ENCODE assay signal across 8 cellular contexts in genomic region chr15:63157891-63158431, GRCh38. TPM values are rescaled to one million over a fixed set of nuclear protein-coding genes. Genes with fewer than 3 reads are reported as not detected.
A peak's percentile ranks its signal among the peaks of the same experiment; 100 is the strongest.
DNase-seq lines count a peak whose midpoint lies in the region; ATAC-seq and TF ChIP-seq lines count a peak whose summit lies in the region.

No MANE protein-coding gene starts in this region.

- no peak for TF ChIP-seq EP300 in gastroesophageal sphincter (IDR thresholded peaks at IDR 0.05)

- intact Hi-C loops in activated T-helper 2 cell treated with anti-CD3 and anti-CD28 coated beads, Interferon-gamma antibody, Interleukin-2, Interleukin-4, amounts not matched to agents 10 μg/mL and 5 μg/mL and 100 μg/mL, durations not matched to agents 14 hours and 24 hours and 36 hours (cut with micrococcal nuclease): loop anchor here (1.0 to 10.0 kb wide), 7 partner anchors 19 to 247 kb away; partner anchors contain the start of gene RAB8B

- peak overlapping the region; percentile 85 for H2AFZ ChIP-seq in MM.1S (ENCODE audit: low read length)
- peak overlapping the region; percentile 53 for H2AFZ ChIP-seq in neuron (ENCODE audit: low read depth, low read length)

- peaks cover 17% of the 10 kb centered on the region for H3K79me2 ChIP-seq in MM.1S (ENCODE audit: low read length)

- H3K9ac ChIP-seq in MM.1S (ENCODE audit: low read length): peak overlapping the region; percentile 80; the same call in 1 of the 2 replicates

- H3K4me2 ChIP-seq in MM.1S (ENCODE audit: low read depth, low read length): peak overlapping the region; percentile 79

- H3K27ac Mint-ChIP-seq in activated T-helper 2 cell treated with anti-CD3 and anti-CD28 coated beads, Interferon-gamma antibody, Interleukin-2, Interleukin-4, amounts not matched to agents 10 μg/mL and 5 μg/mL and 100 μg/mL, durations not matched to agents 14 hours and 24 hours and 36 hours: peak overlapping the region; percentile 88

- 1 to 10% methylated on average over 17 to 18 of the region's 18 CpGs for WGBS in gastroesophageal sphincter (ENCODE audit: low coverage in 1 of 2), 2 donors

- peaks cover 27% of the 10 kb centered on the region for H3K36me3 Mint-ChIP-seq in activated T-helper 2 cell treated with anti-CD3 and anti-CD28 coated beads, Interferon-gamma antibody, Interleukin-2, Interleukin-4, amounts not matched to agents 10 μg/mL and 5 μg/mL and 100 μg/mL, durations not matched to agents 14 hours and 24 hours and 36 hours (ENCODE audit: low read depth)

- peak overlapping the region; percentile 82; the same call in 1 of the 2 replicates for H3K27ac ChIP-seq in MM.1S (ENCODE audit: low read length)
- H3K27ac ChIP-seq in gastroesophageal sphincter: peak overlapping the region; percentile 84 to 97 (median 94)

- peak overlapping the region; percentile 82 for H3K4me3 Mint-ChIP-seq in activated T-helper 2 cell treated with anti-CD3 and anti-CD28 coated beads, Interferon-gamma antibody, Interleukin-2, Interleukin-4, amounts not matched to agents 10 μg/mL and 5 μg/mL and 100 μg/mL, durations not matched to agents 14 hours and 24 hours and 36 hours (ENCODE audit: low read depth)

- no peaks in the 10 kb centered on the region for H3K9me3 ChIP-seq in MM.1S (replicated peaks; ENCODE audit: insufficient read depth, low read length)
- no peaks in the 10 kb centered on the region for H3K9me3 ChIP-seq in gastroesophageal sphincter
- no peaks in the 10 kb centered on the region for H3K9me3 ChIP-seq in neuron (ENCODE audit: low read length)

- H3K36me3 ChIP-seq in MM.1S (replicated peaks; ENCODE audit: insufficient read depth, low read length) (no peaks in the 10 kb centered on the region; the same call in 1 of the 2 replicates), gastroesophageal sphincter (peaks cover 0 to 26% of the 10 kb centered on the region in 2 donors), neuron (ENCODE audit: insufficient read depth, low read length) (peaks cover 23% of the 10 kb centered on the region)

- H3K9me3 Mint-ChIP-seq in activated T-helper 2 cell treated with anti-CD3 and anti-CD28 coated beads, Interferon-gamma antibody, Interleukin-2, Interleukin-4, amounts not matched to agents 10 μg/mL and 5 μg/mL and 100 μg/mL, durations not matched to agents 14 hours and 24 hours and 36 hours: no peaks in the 10 kb centered on the region

- ATAC-seq in GM21723 (IDR thresholded peaks at IDR 0.05; ENCODE audit: unreplicated experiment): peak; percentile 34
- ATAC-seq in gastroesophageal sphincter: peak; percentile 67

- H4K20me1 ChIP-seq in MM.1S (ENCODE audit: insufficient read depth, low read length): no peaks in the 10 kb centered on the region

- no peaks in the 10 kb centered on the region for H3K9me2 ChIP-seq in MM.1S (replicated peaks; ENCODE audit: insufficient read depth, low read length)

- no peak for TF ChIP-seq CTCF in MM.1S (IDR thresholded peaks at IDR 0.05; ENCODE audit: low read length)
- peak in 2 of 4 experiments; percentile 8 to 29 for TF ChIP-seq CTCF in gastroesophageal sphincter (IDR thresholded peaks at IDR 0.05)

- H3K4me1 Mint-ChIP-seq in activated T-helper 2 cell treated with anti-CD3 and anti-CD28 coated beads, Interferon-gamma antibody, Interleukin-2, Interleukin-4, amounts not matched to agents 10 μg/mL and 5 μg/mL and 100 μg/mL, durations not matched to agents 14 hours and 24 hours and 36 hours (ENCODE audit: low read depth): peaks cover 14% of the 10 kb centered on the region

- peaks cover 20% of the 10 kb centered on the region for H3F3A ChIP-seq in MM.1S (ENCODE audit: insufficient read depth, low read length)

- H3K4me3 ChIP-seq in MM.1S (ENCODE audit: low read length) (peak overlapping the region; percentile 80), gastroesophageal sphincter (peak overlapping the region; percentile 73 to 75), neuron (ENCODE audit: low read length) (peak overlapping the region; percentile 61)

- no peaks in the 10 kb centered on the region for H3K27me3 ChIP-seq in MM.1S (replicated peaks; ENCODE audit: insufficient read depth, low read length)
- no peaks in the 10 kb centered on the region for H3K27me3 ChIP-seq in gastroesophageal sphincter
- H3K27me3 ChIP-seq in neuron (ENCODE audit: insufficient read depth, low read length): no peaks in the 10 kb centered on the region

- H3K4me1 ChIP-seq in MM.1S (ENCODE audit: low read length) (0 out of 2 replicates have a peak, but pooled peaks cover 5% of the 10 kb centered on the region), gastroesophageal sphincter (peaks cover 0 to 34% (median 0%) of the 10 kb centered on the region in 3 donors), neuron (ENCODE audit: insufficient read depth, low read length) (peaks cover 9% of the 10 kb centered on the region)

- TF ChIP-seq POLR2A in gastroesophageal sphincter (IDR thresholded peaks at IDR 0.05): no peak

- no peaks in the 10 kb centered on the region for H3K27me3 Mint-ChIP-seq in activated T-helper 2 cell treated with anti-CD3 and anti-CD28 coated beads, Interferon-gamma antibody, Interleukin-2, Interleukin-4, amounts not matched to agents 10 μg/mL and 5 μg/mL and 100 μg/mL, durations not matched to agents 14 hours and 24 hours and 36 hours (ENCODE audit: low read depth)

- DNase-seq in NCI-H2196 (lab: John Stamatoyannopoulos, UW; ENCODE audit: unreplicated experiment): peak; percentile 7
- DNase-seq in NCI-H2196 treated with DMSO at 0.1 percent for 48 hours (lab: John Stamatoyannopoulos, UW; ENCODE audit: unreplicated experiment): no peak
- DNase-seq in MM.1S: peak; percentile 59
- no peak for DNase-seq in activated T-helper 2 cell treated with anti-CD3 and anti-CD28 coated beads, Interferon-gamma antibody, Interleukin-2, Interleukin-4, amounts not matched to agents 10 μg/mL and 5 μg/mL and 100 μg/mL, durations not matched to agents 14 hours and 24 hours and 36 hours (ENCODE audit: low spot score)
- no peak for DNase-seq in effector CD8-positive, alpha-beta T cell (lab: John Stamatoyannopoulos, UW)

RNA-seq across cellular contexts. Expression of gene RPS27L, which starts 0.7 kb away (rescaled TPM):
- total RNA-seq in activated T-helper 2 cell treated with anti-CD3 and anti-CD28 coated beads, Interferon-gamma antibody, Interleukin-2, Interleukin-4, amounts not matched to agents 10 μg/mL and 5 μg/mL and 100 μg/mL, durations not matched to agents 14 hours and 24 hours and 36 hours: 164 and 167 TPM in 2 replicates
- 100 to 1,000 TPM in 3 of 4 donors, 10 to 100 TPM in 1; 85.1 to 118 (median 106) TPM for total RNA-seq in gastroesophageal sphincter

RNA-seq across cellular contexts. Expression of gene RAB8B, which starts 31.4 kb away (rescaled TPM):
- 214 TPM in 2 replicates for total RNA-seq in activated T-helper 2 cell treated with anti-CD3 and anti-CD28 coated beads, Interferon-gamma antibody, Interleukin-2, Interleukin-4, amounts not matched to agents 10 μg/mL and 5 μg/mL and 100 μg/mL, durations not matched to agents 14 hours and 24 hours and 36 hours
- 10 to 100 TPM; 26.1 to 48.1 (median 33.0) TPM for total RNA-seq in gastroesophageal sphincter

RNA-seq across cellular contexts. Expression of gene LACTB, which starts 36.3 kb away (rescaled TPM):
- total RNA-seq in activated T-helper 2 cell treated with anti-CD3 and anti-CD28 coated beads, Interferon-gamma antibody, Interleukin-2, Interleukin-4, amounts not matched to agents 10 μg/mL and 5 μg/mL and 100 μg/mL, durations not matched to agents 14 hours and 24 hours and 36 hours: 23.6 and 23.8 TPM in 2 replicates
- total RNA-seq in gastroesophageal sphincter: 10 to 100 TPM; 15.6 to 20.8 (median 17.3) TPM

Comparison
In these comparisons a context has a peak if more than half of its experiments do, and no peak if none do; other contexts are left out.
1. DNase-seq: peak in NCI-H2196 (single experiment) and MM.1S (single experiment); none in NCI-H2196 treated with DMSO at 0.1 percent for 48 hours (single experiment), activated T-helper 2 cell treated with anti-CD3 and anti-CD28 coated beads, Interferon-gamma antibody, Interleukin-2, Interleukin-4, amounts not matched to agents 10 μg/mL and 5 μg/mL and 100 μg/mL, durations not matched to agents 14 hours and 24 hours and 36 hours (single experiment) and effector CD8-positive, alpha-beta T cell (single experiment).
2. Peak in every context shown above with its lines, with median percentiles within 50 percentile points of each other: H3K4me3 ChIP-seq.